In the genomic region with DNA sequence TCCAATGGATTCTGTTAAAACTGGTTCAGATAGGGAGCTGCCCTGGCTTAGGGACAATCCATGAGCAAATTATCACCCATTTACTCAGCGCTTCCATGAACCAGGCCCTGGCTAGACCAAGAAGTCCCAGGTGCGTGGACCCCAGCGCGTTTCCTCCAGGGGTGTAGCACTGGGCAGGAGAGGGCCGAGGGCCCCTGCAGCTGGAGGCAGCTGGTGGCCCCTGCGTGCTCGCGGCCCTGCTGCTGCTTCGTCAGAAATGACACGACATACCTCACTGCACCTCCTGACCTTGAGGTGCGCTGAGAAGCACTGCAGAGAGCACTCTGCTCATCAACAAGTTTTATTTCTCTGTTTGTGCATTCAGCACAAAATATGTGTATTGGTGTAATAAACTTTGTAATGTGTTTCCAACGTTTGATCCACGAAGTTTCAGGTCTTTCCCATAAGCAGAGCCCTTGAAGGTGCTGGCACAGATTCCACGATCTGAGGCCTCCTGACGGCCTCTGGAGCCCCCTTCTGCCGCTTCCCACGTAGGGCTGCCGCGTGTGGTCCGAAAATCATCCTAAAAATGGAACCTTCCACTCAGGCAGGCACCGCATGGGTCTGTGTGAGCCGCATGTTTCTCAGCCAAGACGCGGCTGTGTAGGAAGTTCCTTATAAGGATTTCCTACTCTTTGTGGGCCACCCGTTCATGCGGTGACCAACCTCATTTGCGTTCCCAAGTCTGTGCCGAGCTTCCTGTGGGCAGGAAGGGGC, we compare ENCODE assay signal across 1 cellular context.
TF ChIP-seq lines count a peak whose summit lies in the region.

No MANE protein-coding gene starts in this region.

TF ChIP-seq in H1, 55 proteins besides CTCF, POLR2A, EP300 and RAD21:
- no peak for TF ChIP-seq POU5F1 (IDR thresholded peaks at IDR 0.05; ENCODE audit: low read depth, low read length)
- no peak for TF ChIP-seq ZNF274 (IDR thresholded peaks at IDR 0.05; ENCODE audit: borderline replicate concordance, extremely low read depth, low read length)
- no peak for TF ChIP-seq HDAC6 (IDR thresholded peaks at IDR 0.05; ENCODE audit: low read depth, low read length)
- no peak for TF ChIP-seq RBBP5 (IDR thresholded peaks at IDR 0.05; ENCODE audit: borderline replicate concordance, low read depth, low read length)
- TF ChIP-seq TBP (IDR thresholded peaks at IDR 0.05; ENCODE audit: low read depth, low read length), result no peak
- TF ChIP-seq EGR1 (IDR thresholded peaks at IDR 0.05; ENCODE audit: borderline replicate concordance, low read depth, low read length), result no peak
- no peak for TF ChIP-seq CBX5 (IDR thresholded peaks at IDR 0.05; ENCODE audit: low read depth, low read length)
- no peak for TF ChIP-seq BACH1 (IDR thresholded peaks at IDR 0.05; ENCODE audit: low read length)
- TF ChIP-seq JUN (IDR thresholded peaks at IDR 0.05; ENCODE audit: low read depth, low read length), result no peak
- TF ChIP-seq, protein P1, sequence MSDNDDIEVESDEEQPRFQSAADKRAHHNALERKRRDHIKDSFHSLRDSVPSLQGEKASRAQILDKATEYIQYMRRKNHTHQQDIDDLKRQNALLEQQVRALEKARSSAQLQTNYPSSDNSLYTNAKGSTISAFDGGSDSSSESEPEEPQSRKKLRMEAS (IDR thresholded peaks at IDR 0.05), result no peak
- TF ChIP-seq TEAD4 (IDR thresholded peaks at IDR 0.05; ENCODE audit: low read depth, low read length), result no peak
- no peak for TF ChIP-seq JUND (IDR thresholded peaks at IDR 0.05; ENCODE audit: low read length)
- TF ChIP-seq CREB1 (IDR thresholded peaks at IDR 0.05), result no peak
- TF ChIP-seq KDM1A (IDR thresholded peaks at IDR 0.05; ENCODE audit: borderline replicate concordance, low read length), result no peak
- TF ChIP-seq BCL11A (IDR thresholded peaks at IDR 0.05; ENCODE audit: low read depth in 2 of 2, low read length in 2 of 2), result no peak
- TF ChIP-seq BRCA1 (IDR thresholded peaks at IDR 0.05; ENCODE audit: low read depth, low read length), result no peak
- no peak for TF ChIP-seq YY1 (IDR thresholded peaks at IDR 0.05; ENCODE audit: low read depth, low read length)
- TF ChIP-seq SAP30 (IDR thresholded peaks at IDR 0.05; ENCODE audit: insufficient read depth, insufficient replicate concordance, low read length), result no peak
- no peak for TF ChIP-seq TAF7 (optimal IDR thresholded peaks at IDR 0.05; ENCODE audit: borderline replicate concordance, low read depth, low read length)
